In genomic region chr13:112782433-112783010, GRCh38 we compare ENCODE assay signal across 14 cellular contexts.
DNase-seq lines count a peak whose midpoint lies in the region; ATAC-seq and TF ChIP-seq lines count a peak whose summit lies in the region.
"Had no signal": no experiment of that assay in that cellular context is flagged by ENCODE, and none has a peak within 500 bp of the region (broad histone marks: within the 10 kb centered on the region; RNA-seq: fewer than 3 reads in every experiment).

No MANE protein-coding gene starts in this region.

- intact Hi-C loops in left ventricle myocardium superior (cut with micrococcal nuclease) = no loop called here
- intact Hi-C loops in activated naive CD4-positive, alpha-beta T cell treated with anti-CD3 and anti-CD28 coated beads for 36 hours (cut with micrococcal nuclease) = no loop called here

- no peak overlapping the region for H3K27ac Mint-ChIP-seq in activated T-cell treated with anti-CD3 and anti-CD28 coated beads, Interleukin-2, amount 50 U/mL, for 24 hours
- no peak overlapping the region for H3K27ac Mint-ChIP-seq in activated naive CD4-positive, alpha-beta T cell treated with anti-CD3 and anti-CD28 coated beads for 36 hours
- H3K27ac Mint-ChIP-seq: activated CD8-positive, alpha-beta T cell treated with anti-CD3 and anti-CD28 coated beads for 36 hours had no signal

- H3K4me1 ChIP-seq in neutrophil (ENCODE audit: control insufficient read depth in 1 of 2, insufficient read depth in 1 of 2, low read depth in 1 of 2, low read length in 1 of 2) (peaks cover 30 to 36% of the 10 kb centered on the region in 2 experiments), urinary bladder (ENCODE audit: insufficient read depth) (no peaks in the 10 kb centered on the region)

- no peak overlapping the region for H3K4me3 Mint-ChIP-seq in activated T-cell treated with anti-CD3 and anti-CD28 coated beads, Interleukin-2, amount 50 U/mL, for 24 hours
- H3K4me3 Mint-ChIP-seq in activated naive CD4-positive, alpha-beta T cell treated with anti-CD3 and anti-CD28 coated beads for 36 hours = no peak overlapping the region
- H3K4me3 Mint-ChIP-seq: activated CD8-positive, alpha-beta T cell treated with anti-CD3 and anti-CD28 coated beads for 36 hours had no signal

- no peaks in the 10 kb centered on the region for H3K9me3 ChIP-seq in neutrophil
- H3K9me3 ChIP-seq: thoracic aorta had no signal

- no peaks in the 10 kb centered on the region for H3K27me3 Mint-ChIP-seq in activated T-cell treated with anti-CD3 and anti-CD28 coated beads, Interleukin-2, amount 50 U/mL, for 24 hours
- H3K27me3 Mint-ChIP-seq in activated naive CD4-positive, alpha-beta T cell treated with anti-CD3 and anti-CD28 coated beads for 36 hours (ENCODE audit: low read depth) = no peaks in the 10 kb centered on the region
- H3K27me3 Mint-ChIP-seq: activated CD8-positive, alpha-beta T cell treated with anti-CD3 and anti-CD28 coated beads for 36 hours had no signal

- ATAC-seq in left ventricle myocardium superior (peak; percentile 72), GM21423 (IDR thresholded peaks at IDR 0.05; ENCODE audit: unreplicated experiment) (no peak), HG03469 (IDR thresholded peaks at IDR 0.05; ENCODE audit: unreplicated experiment) (no peak)
- ATAC-seq: activated CD8-positive, alpha-beta T cell treated with anti-CD3 and anti-CD28 coated beads for 36 hours had no signal

- 62% methylated on average over 15 of the region's 15 CpGs for WGBS in urinary bladder

- H3K36me3 ChIP-seq in neutrophil (peaks cover 23% of the 10 kb centered on the region), urinary bladder (ENCODE audit: insufficient read depth) (no peaks in the 10 kb centered on the region)
- H3K36me3 ChIP-seq: thoracic aorta had no signal

- H3K27me3 ChIP-seq in neutrophil = no peaks in the 10 kb centered on the region

- H3K4me3 ChIP-seq in neutrophil (ENCODE audit: low read depth in 1 of 2, low read length in 1 of 2) = no peak overlapping the region
- no peak overlapping the region for H3K4me3 ChIP-seq in urinary bladder (ENCODE audit: low read depth, low read length)
- H3K4me3 ChIP-seq: coronary artery, thoracic aorta had no signal

- H3K36me3 Mint-ChIP-seq in activated T-cell treated with anti-CD3 and anti-CD28 coated beads, Interleukin-2, amount 50 U/mL, for 24 hours (ENCODE audit: low read depth) = peaks cover 21% of the 10 kb centered on the region
- H3K36me3 Mint-ChIP-seq in activated naive CD4-positive, alpha-beta T cell treated with anti-CD3 and anti-CD28 coated beads for 36 hours (ENCODE audit: low read depth) = peaks cover 11% of the 10 kb centered on the region

- peaks cover 41% of the 10 kb centered on the region for H3K4me1 Mint-ChIP-seq in activated T-cell treated with anti-CD3 and anti-CD28 coated beads, Interleukin-2, amount 50 U/mL, for 24 hours (ENCODE audit: low read depth)
- peaks cover 14% of the 10 kb centered on the region for H3K4me1 Mint-ChIP-seq in activated naive CD4-positive, alpha-beta T cell treated with anti-CD3 and anti-CD28 coated beads for 36 hours (ENCODE audit: low read depth)

- H3K27ac ChIP-seq in neutrophil (peak overlapping the region; percentile 66), urinary bladder (ENCODE audit: low read depth) (peak overlapping the region; percentile 43)
- H3K27ac ChIP-seq: thoracic aorta had no signal

- no peaks in the 10 kb centered on the region for H3K9me3 Mint-ChIP-seq in activated T-cell treated with anti-CD3 and anti-CD28 coated beads, Interleukin-2, amount 50 U/mL, for 24 hours
- no peaks in the 10 kb centered on the region for H3K9me3 Mint-ChIP-seq in activated naive CD4-positive, alpha-beta T cell treated with anti-CD3 and anti-CD28 coated beads for 36 hours

- DNase-seq in activated T-cell treated with anti-CD3 and anti-CD28 coated beads, Interleukin-2, amount 50 U/mL, for 24 hours = peak; percentile 16
- DNase-seq in activated T-cell treated with anti-CD3 and anti-CD28 coated beads, Interleukin-2, amount 50 U/mL, for 48 hours = no peak
- DNase-seq in left ventricle myocardium superior = no peak
- DNase-seq in activated naive CD4-positive, alpha-beta T cell treated with anti-CD3 and anti-CD28 coated beads for 36 hours = no peak
- DNase-seq: activated CD8-positive, alpha-beta T cell treated with anti-CD3 and anti-CD28 coated beads for 36 hours; activated naive CD4-positive, alpha-beta T cell treated with anti-CD3 and anti-CD28 coated beads, Interleukin-2, amount 50 U/mL, for 16 hours; NCI-H526 treated with DMSO at 0.1 percent for 48 hours; T1000 had no signal

- no peak for TF ChIP-seq CTCF in neutrophil (IDR thresholded peaks at IDR 0.05)

- CTCF ChIA-PET in activated naive CD4-positive, alpha-beta T cell treated with anti-CD3 and anti-CD28 coated beads for 36 hours (lab: Charles Lee) = interaction anchor here (0.7 kb wide), 1 partner anchor 9 kb away, joined by 3 read pairs; no protein-coding TSS in a partner anchor
